In the genomic region with DNA sequence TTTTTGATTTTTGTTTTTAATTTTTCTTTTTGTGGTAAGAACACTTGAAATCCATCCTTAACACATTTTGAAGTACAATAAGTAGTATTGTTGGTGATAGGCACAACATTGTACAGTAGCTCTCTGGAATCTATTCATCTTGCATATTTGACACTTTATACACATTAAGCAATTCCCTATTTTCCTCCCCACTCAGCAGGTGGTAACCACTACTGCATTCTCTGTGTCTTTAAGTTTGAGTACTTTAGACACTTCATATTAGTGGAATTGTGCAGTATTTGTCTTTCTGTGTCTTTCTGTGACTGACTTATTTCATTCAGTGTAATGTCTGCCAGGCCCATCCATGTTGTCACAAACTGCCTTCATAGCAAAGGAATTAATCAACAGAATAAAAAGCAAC, we compare ENCODE assay signal across 23 cellular contexts.
A peak's percentile ranks its signal among the peaks of the same experiment; 100 is the strongest.
DNase-seq lines count a peak whose midpoint lies in the region; ATAC-seq and TF ChIP-seq lines count a peak whose summit lies in the region.
"Had no signal": no experiment of that assay in that cellular context is flagged by ENCODE, and none has a peak within 500 bp of the region (broad histone marks: within the 10 kb centered on the region; RNA-seq: fewer than 3 reads in every experiment).

No MANE protein-coding gene starts in this region.

- no peaks in the 10 kb centered on the region for H4K20me1 ChIP-seq in GM23248 (ENCODE audit: insufficient read depth)

- H3K27ac ChIP-seq in SK-N-MC (no peak overlapping the region), GM23248 (no peak overlapping the region)
- H3K27ac ChIP-seq: A549, PC-9, SJSA1 had no signal

- H3F3A ChIP-seq in GM23248 (ENCODE audit: insufficient read depth) = no peaks in the 10 kb centered on the region

- no peaks in the 10 kb centered on the region for H3K9me2 ChIP-seq in GM23248 (ENCODE audit: insufficient read depth)

- H3K4me3 ChIP-seq in SK-N-MC (no peak overlapping the region), choroid plexus epithelial cell (ENCODE audit: low read depth, low read length) (no peak overlapping the region), GM23248 (no peak overlapping the region)
- H3K4me3 ChIP-seq: A549, K562, MG63, PC-9, SJSA1 had no signal

- DNase-seq in A172 (ENCODE audit: low spot score) (peak; percentile 4), HT1080 (ENCODE audit: low read depth) (peak; percentile 17), SK-N-MC (ENCODE audit: low read depth, low spot score) (peak; percentile 8), choroid plexus epithelial cell (ENCODE audit: low read depth) (peak; percentile 89), GM23248 (no peak)
- no peak for DNase-seq in stimulated activated CD4-positive, alpha-beta T cell treated with anti-CD3 and anti-CD28 coated beads, Interleukin-2, amount 100 ng/mL, for 24 hours
- DNase-seq: C1 segment of cervical spinal cord; CD4-positive, alpha-beta memory T cell; COR-L47; Kasumi-1; MG63; NCI-H1694 treated with DMSO at 0.1 percent for 48 hours; NCI-H2081 treated with DMSO at 0.1 percent for 48 hours; NCI-H526 treated with DMSO at 0.1 percent for 48 hours; PC-9; Right ventricle myocardium superior; T-cell had no signal

- no peaks in the 10 kb centered on the region for H3K9me3 ChIP-seq in SK-N-MC (ENCODE audit: low read depth, low read length)
- H3K9me3 ChIP-seq in GM23248 (ENCODE audit: low read depth) = no peaks in the 10 kb centered on the region
- H3K9me3 ChIP-seq: A549, MG63, SJSA1 had no signal

- no peak overlapping the region for H2AFZ ChIP-seq in GM23248
- H2AFZ ChIP-seq: PC-9 had no signal

- H3K27me3 ChIP-seq in GM23248 (replicated peaks; ENCODE audit: insufficient read depth) = no peaks in the 10 kb centered on the region
- H3K27me3 ChIP-seq: MG63 had no signal

- H3K9ac ChIP-seq in SK-N-MC (ENCODE audit: insufficient read length) = no peak overlapping the region
- no peak overlapping the region for H3K9ac ChIP-seq in GM23248

- ATAC-seq in HG03571 (IDR thresholded peaks at IDR 0.05; ENCODE audit: unreplicated experiment) = no peak
- ATAC-seq in GM19452 (IDR thresholded peaks at IDR 0.05; ENCODE audit: unreplicated experiment) = no peak
- ATAC-seq: A549, HCT116, K562, T-cell had no signal

- H3K36me3 ChIP-seq in SK-N-MC (ENCODE audit: insufficient read depth, low read length) (no peaks in the 10 kb centered on the region), GM23248 (ENCODE audit: low read depth) (no peaks in the 10 kb centered on the region)
- H3K36me3 ChIP-seq: MG63, SJSA1 had no signal

- no peaks in the 10 kb centered on the region for H3K4me1 ChIP-seq in GM23248 (ENCODE audit: insufficient read depth)
- H3K4me1 ChIP-seq: A549, SJSA1 had no signal

- in situ Hi-C loops in GM23248 (cut with MboI) = no loop called here

- H3K79me2 ChIP-seq in GM23248 (ENCODE audit: insufficient read depth) = no peaks in the 10 kb centered on the region

- no peak overlapping the region for H3K4me2 ChIP-seq in GM23248 (ENCODE audit: unreplicated experiment)
- H3K4me2 ChIP-seq: A549, PC-9 had no signal

- no peak for TF ChIP-seq CTCF in choroid plexus epithelial cell (conservative IDR thresholded peaks at IDR 0.05; ENCODE audit: low read depth, low read length)

Comparison
In these comparisons a context has a peak if more than half of its experiments do, and no peak if none do; other contexts are left out.
1. DNase-seq: peak in A172 (single experiment), HT1080 (single experiment), SK-N-MC (single experiment) and choroid plexus epithelial cell (single experiment); none in GM23248 (single experiment) and stimulated activated CD4-positive, alpha-beta T cell treated with anti-CD3 and anti-CD28 coated beads, Interleukin-2, amount 100 ng/mL, for 24 hours (0 of 2).